Comparison of ENCODE assay signal across 1 cellular context in the genomic region with DNA sequence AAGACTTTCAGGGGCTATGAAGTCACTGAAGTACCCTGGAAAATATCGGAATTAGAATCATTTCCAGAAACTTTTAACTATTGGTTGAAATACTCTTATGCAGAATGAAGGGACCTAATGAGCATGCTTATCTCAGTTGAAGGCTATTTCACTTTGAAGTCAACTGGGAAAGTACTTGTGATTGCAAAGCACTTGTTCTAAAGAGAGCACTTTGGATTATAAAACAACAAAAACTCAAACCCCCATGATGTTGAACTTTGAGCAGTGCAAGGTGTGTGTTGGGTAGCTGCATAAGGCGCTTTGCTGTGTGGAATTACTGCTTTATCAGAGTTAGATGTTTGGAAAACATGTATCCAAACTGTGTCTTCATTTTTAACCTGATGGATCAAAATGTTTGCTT.
TF ChIP-seq lines count a peak whose summit lies in the region.

No MANE protein-coding gene starts in this region.

TF ChIP-seq in HepG2, 621 proteins besides CTCF, POLR2A, EP300 and RAD21 (continued from another document and continues in another):
- TF ChIP-seq, protein P1, sequence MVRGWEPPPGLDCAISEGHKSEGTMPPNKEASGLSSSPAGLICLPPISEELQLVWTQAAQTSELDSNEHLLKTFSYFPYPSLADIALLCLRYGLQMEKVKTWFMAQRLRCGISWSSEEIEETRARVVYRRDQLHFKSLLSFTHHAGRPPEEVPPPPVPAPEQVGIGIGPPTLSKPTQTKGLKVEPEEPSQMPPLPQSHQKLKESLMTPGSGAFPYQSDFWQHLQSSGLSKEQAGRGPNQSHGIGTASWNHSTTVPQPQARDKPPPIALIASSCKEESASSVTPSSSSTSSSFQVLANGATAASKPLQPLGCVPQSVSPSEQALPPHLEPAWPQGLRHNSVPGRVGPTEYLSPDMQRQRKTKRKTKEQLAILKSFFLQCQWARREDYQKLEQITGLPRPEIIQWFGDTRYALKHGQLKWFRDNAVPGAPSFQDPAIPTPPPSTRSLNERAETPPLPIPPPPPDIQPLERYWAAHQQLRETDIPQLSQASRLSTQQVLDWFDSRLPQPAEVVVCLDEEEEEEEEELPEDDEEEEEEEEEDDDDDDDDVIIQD (CRISPR knock-in tag; IDR thresholded peaks at IDR 0.05; ENCODE audit: low read depth): peak; percentile 74
- TF ChIP-seq ZNF562 (CRISPR knock-in tag; IDR thresholded peaks at IDR 0.05; ENCODE audit: borderline replicate concordance) (no peak), ZNF670 (CRISPR knock-in tag; IDR thresholded peaks at IDR 0.05; ENCODE audit: borderline replicate concordance) (no peak), MED1 (CRISPR knock-in tag; IDR thresholded peaks at IDR 0.05) (peak; percentile 39; the same call in 1 of the 2 replicates), CREM (IDR thresholded peaks at IDR 0.05) (peak; percentile 72), CREM (CRISPR knock-in tag; IDR thresholded peaks at IDR 0.05) (no peak), RARA (CRISPR knock-in tag; IDR thresholded peaks at IDR 0.05) (peak; percentile 47), CBFB (CRISPR knock-in tag; IDR thresholded peaks at IDR 0.05) (no peak), HNF4A (CRISPR knock-in tag; IDR thresholded peaks at IDR 0.05) (peak; percentile 96), FOSL2 (CRISPR knock-in tag; IDR thresholded peaks at IDR 0.05) (no peak), NONO (IDR thresholded peaks at IDR 0.05) (no peak), NONO (CRISPR knock-in tag; conservative IDR thresholded peaks at IDR 0.05) (peak; percentile 33; the same call in 1 of the 2 replicates), TCF7 (IDR thresholded peaks at IDR 0.05; ENCODE audit: low read depth) (peak; percentile 88), KDM6A (CRISPR knock-in tag; IDR thresholded peaks at IDR 0.05; ENCODE audit: low read depth) (0 out of 2 replicates have a peak, but pooled peaks have one; percentile 42), HMG20A (CRISPR knock-in tag; IDR thresholded peaks at IDR 0.05; ENCODE audit: borderline replicate concordance) (peak; percentile 53; the same call in 1 of the 2 replicates), CHD4 (IDR thresholded peaks at IDR 0.05; ENCODE audit: borderline replicate concordance, low read length) (no peak), EHMT2 (IDR thresholded peaks at IDR 0.05; ENCODE audit: borderline replicate concordance, low read depth, low read length) (peak; percentile 95; the same call in 1 of the 2 replicates), TBX3 (IDR thresholded peaks at IDR 0.05; ENCODE audit: borderline replicate concordance) (peak; percentile 41; the same call in 1 of the 2 replicates), ZNF775 (CRISPR knock-in tag; IDR thresholded peaks at IDR 0.05; ENCODE audit: borderline replicate concordance) (no peak), HOXD1 (CRISPR knock-in tag; IDR thresholded peaks at IDR 0.05) (no peak)
- TF ChIP-seq, protein P2, sequence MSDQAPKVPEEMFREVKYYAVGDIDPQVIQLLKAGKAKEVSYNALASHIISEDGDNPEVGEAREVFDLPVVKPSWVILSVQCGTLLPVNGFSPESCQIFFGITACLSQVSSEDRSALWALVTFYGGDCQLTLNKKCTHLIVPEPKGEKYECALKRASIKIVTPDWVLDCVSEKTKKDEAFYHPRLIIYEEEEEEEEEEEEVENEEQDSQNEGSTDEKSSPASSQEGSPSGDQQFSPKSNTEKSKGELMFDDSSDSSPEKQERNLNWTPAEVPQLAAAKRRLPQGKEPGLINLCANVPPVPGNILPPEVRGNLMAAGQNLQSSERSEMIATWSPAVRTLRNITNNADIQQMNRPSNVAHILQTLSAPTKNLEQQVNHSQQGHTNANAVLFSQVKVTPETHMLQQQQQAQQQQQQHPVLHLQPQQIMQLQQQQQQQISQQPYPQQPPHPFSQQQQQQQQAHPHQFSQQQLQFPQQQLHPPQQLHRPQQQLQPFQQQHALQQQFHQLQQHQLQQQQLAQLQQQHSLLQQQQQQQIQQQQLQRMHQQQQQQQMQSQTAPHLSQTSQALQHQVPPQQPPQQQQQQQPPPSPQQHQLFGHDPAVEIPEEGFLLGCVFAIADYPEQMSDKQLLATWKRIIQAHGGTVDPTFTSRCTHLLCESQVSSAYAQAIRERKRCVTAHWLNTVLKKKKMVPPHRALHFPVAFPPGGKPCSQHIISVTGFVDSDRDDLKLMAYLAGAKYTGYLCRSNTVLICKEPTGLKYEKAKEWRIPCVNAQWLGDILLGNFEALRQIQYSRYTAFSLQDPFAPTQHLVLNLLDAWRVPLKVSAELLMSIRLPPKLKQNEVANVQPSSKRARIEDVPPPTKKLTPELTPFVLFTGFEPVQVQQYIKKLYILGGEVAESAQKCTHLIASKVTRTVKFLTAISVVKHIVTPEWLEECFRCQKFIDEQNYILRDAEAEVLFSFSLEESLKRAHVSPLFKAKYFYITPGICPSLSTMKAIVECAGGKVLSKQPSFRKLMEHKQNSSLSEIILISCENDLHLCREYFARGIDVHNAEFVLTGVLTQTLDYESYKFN (CRISPR knock-in tag; conservative IDR thresholded peaks at IDR 0.05): peak; percentile 88
- TF ChIP-seq, protein P3, sequence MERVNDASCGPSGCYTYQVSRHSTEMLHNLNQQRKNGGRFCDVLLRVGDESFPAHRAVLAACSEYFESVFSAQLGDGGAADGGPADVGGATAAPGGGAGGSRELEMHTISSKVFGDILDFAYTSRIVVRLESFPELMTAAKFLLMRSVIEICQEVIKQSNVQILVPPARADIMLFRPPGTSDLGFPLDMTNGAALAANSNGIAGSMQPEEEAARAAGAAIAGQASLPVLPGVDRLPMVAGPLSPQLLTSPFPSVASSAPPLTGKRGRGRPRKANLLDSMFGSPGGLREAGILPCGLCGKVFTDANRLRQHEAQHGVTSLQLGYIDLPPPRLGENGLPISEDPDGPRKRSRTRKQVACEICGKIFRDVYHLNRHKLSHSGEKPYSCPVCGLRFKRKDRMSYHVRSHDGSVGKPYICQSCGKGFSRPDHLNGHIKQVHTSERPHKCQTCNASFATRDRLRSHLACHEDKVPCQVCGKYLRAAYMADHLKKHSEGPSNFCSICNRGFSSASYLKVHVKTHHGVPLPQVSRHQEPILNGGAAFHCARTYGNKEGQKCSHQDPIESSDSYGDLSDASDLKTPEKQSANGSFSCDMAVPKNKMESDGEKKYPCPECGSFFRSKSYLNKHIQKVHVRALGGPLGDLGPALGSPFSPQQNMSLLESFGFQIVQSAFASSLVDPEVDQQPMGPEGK (CRISPR knock-in tag; IDR thresholded peaks at IDR 0.05): peak; percentile 48; the same call in 1 of the 2 replicates
- TF ChIP-seq, protein P4, sequence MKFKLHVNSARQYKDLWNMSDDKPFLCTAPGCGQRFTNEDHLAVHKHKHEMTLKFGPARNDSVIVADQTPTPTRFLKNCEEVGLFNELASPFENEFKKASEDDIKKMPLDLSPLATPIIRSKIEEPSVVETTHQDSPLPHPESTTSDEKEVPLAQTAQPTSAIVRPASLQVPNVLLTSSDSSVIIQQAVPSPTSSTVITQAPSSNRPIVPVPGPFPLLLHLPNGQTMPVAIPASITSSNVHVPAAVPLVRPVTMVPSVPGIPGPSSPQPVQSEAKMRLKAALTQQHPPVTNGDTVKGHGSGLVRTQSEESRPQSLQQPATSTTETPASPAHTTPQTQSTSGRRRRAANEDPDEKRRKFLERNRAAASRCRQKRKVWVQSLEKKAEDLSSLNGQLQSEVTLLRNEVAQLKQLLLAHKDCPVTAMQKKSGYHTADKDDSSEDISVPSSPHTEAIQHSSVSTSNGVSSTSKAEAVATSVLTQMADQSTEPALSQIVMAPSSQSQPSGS (CRISPR knock-in tag; IDR thresholded peaks at IDR 0.05): peak; percentile 59; the same call in 1 of the 2 replicates
- TF ChIP-seq, protein P5, sequence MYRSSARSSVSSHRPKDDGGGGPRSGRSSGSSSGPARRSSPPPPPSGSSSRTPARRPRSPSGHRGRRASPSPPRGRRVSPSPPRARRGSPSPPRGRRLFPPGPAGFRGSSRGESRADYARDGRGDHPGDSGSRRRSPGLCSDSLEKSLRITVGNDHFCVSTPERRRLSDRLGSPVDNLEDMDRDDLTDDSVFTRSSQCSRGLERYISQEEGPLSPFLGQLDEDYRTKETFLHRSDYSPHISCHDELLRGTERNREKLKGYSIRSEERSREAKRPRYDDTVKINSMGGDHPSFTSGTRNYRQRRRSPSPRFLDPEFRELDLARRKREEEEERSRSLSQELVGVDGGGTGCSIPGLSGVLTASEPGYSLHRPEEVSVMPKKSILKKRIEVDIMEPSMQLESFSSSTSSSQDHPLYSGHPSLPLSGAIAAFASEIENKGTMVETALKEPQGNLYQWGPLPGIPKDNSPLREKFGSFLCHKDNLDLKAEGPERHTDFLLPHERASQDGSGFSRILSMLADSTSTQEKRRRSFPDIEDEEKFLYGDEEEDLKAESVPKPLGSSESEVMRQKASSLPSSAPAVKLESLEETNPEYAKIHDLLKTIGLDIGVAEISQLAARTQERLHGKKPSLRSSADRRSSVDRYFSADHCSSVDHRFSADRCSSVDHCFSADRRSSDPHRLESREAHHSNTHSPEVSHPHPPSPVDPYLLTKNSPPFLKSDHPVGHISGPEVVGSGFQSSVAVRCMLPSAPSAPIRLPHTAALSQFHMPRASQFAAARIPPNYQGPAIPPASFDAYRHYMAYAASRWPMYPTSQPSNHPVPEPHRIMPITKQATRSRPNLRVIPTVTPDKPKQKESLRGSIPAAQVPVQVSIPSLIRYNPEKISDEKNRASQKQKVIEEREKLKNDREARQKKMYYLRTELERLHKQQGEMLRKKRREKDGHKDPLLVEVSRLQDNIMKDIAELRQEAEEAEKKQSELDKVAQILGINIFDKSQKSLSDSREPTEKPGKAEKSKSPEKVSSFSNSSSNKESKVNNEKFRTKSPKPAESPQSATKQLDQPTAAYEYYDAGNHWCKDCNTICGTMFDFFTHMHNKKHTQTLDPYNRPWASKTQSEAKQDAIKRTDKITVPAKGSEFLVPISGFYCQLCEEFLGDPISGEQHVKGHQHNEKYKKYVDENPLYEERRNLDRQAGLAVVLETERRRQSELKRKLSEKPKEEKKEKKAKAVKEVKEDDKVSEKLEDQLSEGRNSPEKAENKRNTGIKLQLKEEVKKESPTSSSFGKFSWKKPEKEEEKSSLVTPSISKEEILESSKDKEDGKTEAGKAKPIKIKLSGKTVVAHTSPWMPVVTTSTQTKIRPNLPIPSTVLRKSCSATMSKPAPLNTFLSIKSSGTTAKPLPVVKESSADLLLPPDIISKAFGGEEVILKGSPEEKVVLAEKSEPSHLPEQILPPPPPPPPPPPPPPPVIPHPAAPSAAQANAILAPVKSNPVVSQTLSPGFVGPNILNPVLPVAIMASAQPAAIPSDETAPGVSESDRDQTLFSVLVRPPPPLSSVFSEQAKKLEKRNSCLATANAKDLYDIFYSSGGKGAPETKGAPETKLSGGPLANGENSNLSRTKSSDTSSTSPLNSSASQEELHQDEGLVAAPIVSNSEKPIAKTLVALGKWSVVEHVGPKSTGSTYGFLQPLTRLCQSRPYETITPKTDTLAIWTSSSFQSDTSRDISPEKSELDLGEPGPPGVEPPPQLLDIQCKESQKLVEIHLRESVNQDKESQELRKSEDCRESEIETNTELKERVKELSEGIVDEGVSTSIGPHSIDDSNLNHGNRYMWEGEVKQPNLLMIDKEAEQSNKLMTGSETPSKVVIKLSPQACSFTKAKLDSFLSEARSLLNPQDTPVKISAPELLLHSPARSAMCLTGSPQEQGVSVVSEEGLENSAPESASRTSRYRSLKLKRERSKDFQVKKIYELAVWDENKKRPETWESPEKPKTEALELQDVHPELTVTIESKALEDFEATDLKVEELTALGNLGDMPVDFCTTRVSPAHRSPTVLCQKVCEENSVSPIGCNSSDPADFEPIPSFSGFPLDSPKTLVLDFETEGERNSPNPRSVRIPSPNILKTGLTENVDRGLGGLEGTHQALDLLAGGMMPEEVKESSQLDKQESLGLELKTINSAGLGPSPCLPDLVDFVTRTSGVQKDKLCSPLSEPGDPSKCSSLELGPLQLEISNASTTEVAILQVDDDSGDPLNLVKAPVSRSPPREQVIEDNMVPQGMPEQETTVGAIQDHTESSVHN (CRISPR knock-in tag; IDR thresholded peaks at IDR 0.05): no peak
- TF ChIP-seq, protein P6, sequence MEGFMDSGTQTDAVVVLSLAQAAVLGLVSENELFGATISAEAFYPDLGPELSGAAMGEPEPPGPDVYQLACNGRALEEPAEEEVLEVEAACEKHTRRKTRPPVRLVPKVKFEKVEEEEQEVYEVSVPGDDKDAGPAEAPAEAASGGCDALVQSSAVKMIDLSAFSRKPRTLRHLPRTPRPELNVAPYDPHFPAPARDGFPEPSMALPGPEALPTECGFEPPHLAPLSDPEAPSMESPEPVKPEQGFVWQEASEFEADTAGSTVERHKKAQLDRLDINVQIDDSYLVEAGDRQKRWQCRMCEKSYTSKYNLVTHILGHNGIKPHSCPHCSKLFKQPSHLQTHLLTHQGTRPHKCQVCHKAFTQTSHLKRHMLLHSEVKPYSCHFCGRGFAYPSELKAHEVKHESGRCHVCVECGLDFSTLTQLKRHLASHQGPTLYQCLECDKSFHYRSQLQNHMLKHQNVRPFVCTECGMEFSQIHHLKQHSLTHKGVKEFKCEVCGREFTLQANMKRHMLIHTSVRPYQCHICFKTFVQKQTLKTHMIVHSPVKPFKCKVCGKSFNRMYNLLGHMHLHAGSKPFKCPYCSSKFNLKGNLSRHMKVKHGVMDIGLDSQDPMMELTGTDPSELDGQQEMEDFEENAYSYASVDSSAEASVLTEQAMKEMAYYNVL (CRISPR knock-in tag; IDR thresholded peaks at IDR 0.05; ENCODE audit: borderline replicate concordance): no peak
